Comparison of ENCODE assay signal across 13 cellular contexts in genomic region chr9:37374892-37375291, GRCh38. TPM values are rescaled to one million over a fixed set of nuclear protein-coding genes. Genes with fewer than 3 reads are reported as not detected.
DNase-seq lines count a peak whose midpoint lies in the region; ATAC-seq and TF ChIP-seq lines count a peak whose summit lies in the region.
"Had no signal": no experiment of that assay in that cellular context is flagged by ENCODE, and none has a peak within 500 bp of the region (broad histone marks: within the 10 kb centered on the region; RNA-seq: fewer than 3 reads in every experiment).

No MANE protein-coding gene starts in this region.

- H3K79me1 ChIP-seq in trophoblast cell (ENCODE audit: low read length) (no peaks in the 10 kb centered on the region), H9 (ENCODE audit: insufficient read depth, low read depth, low read length, poor library complexity, severe bottlenecking) (no peaks in the 10 kb centered on the region)

- no peak overlapping the region for H3T11ph ChIP-seq in H9 (ENCODE audit: low read length)

- H2BK120ac ChIP-seq in trophoblast cell (ENCODE audit: insufficient read depth, low read length, poor library complexity) (no peak overlapping the region), H9 (ENCODE audit: low read depth, low read length, poor library complexity, severe bottlenecking) (no peak overlapping the region)

- no peak overlapping the region for H4K12ac ChIP-seq in trophoblast cell (ENCODE audit: low read depth, low read length)

- H3K14ac ChIP-seq in trophoblast cell (ENCODE audit: low read length) (no peak overlapping the region), H9 (ENCODE audit: insufficient read depth, low read length) (no peak overlapping the region)

- H3K23ac ChIP-seq in trophoblast cell (ENCODE audit: low read length) (no peak overlapping the region), H9 (ENCODE audit: insufficient read length, low read depth, low read length) (no peak overlapping the region)

- H3K18ac ChIP-seq in trophoblast cell (ENCODE audit: low read length), result no peak overlapping the region
- H3K18ac ChIP-seq in H9 (ENCODE audit: insufficient read length, low read depth, low read length), result no peak overlapping the region

- H2BK5ac ChIP-seq in trophoblast cell (ENCODE audit: low read depth, low read length, poor library complexity) (no peak overlapping the region), H9 (ENCODE audit: insufficient read length, low read length) (no peak overlapping the region)

- H3K79me2 ChIP-seq in trophoblast cell (ENCODE audit: control insufficient read depth, insufficient read depth, low read length, poor library complexity) (no peaks in the 10 kb centered on the region), H9 (ENCODE audit: insufficient read depth, low read length) (no peaks in the 10 kb centered on the region)
- H3K79me2 ChIP-seq: parathyroid adenoma had no signal

- no peak overlapping the region for H3K56ac ChIP-seq in H9 (ENCODE audit: insufficient read length, low read depth, low read length)

- H2AFZ ChIP-seq in trophoblast cell (ENCODE audit: insufficient read depth, low read length, poor library complexity) (no peak overlapping the region), H9 (ENCODE audit: low read length) (no peak overlapping the region)
- H2AFZ ChIP-seq: parathyroid adenoma had no signal

- H3K36me3 Mint-ChIP-seq in H9 (ENCODE audit: insufficient read depth in 1 of 3, low read depth in 3 of 3), result no peaks in the 10 kb centered on the region; a peak in 1 of 7 replicates

- DNase-seq in NCI-H1048 (lab: John Stamatoyannopoulos, UW) (no peak), trophoblast cell (no peak), H9 (no peak), pons (ENCODE audit: low spot score) (no peak)
- DNase-seq: activated gamma-delta T cell treated with Interleukin-2 at 50 U/mL for 16 hours, colonic mucosa, SJCRH30 had no signal

- no peak overlapping the region for H2BK20ac ChIP-seq in H9 (ENCODE audit: low read depth, low read length, poor library complexity, severe bottlenecking)

- H3K4me1 ChIP-seq in trophoblast cell (ENCODE audit: control insufficient read depth in 1 of 2, insufficient read depth in 2 of 2, low read length in 2 of 2) (peaks cover 0 to 4% of the 10 kb centered on the region in 2 experiments), H9 (ENCODE audit: insufficient read depth, low read length) (no peaks in the 10 kb centered on the region; the same call in 1 of the 2 replicates)
- H3K4me1 ChIP-seq: colonic mucosa, parathyroid adenoma, SJCRH30, vagina had no signal

- no peak overlapping the region for H4K91ac ChIP-seq in trophoblast cell (ENCODE audit: low read depth, low read length)
- no peak overlapping the region for H4K91ac ChIP-seq in H9 (ENCODE audit: insufficient read length, low read depth, low read length)

- no peaks in the 10 kb centered on the region; a peak in 1 of 5 replicates for H3K9me3 Mint-ChIP-seq in H9

- H3K4me1 Mint-ChIP-seq in H9, result peaks cover 6 to 11% of the 10 kb centered on the region in 2 experiments

- H4K5ac ChIP-seq in H9 (ENCODE audit: insufficient read length, low read depth, low read length), result no peak overlapping the region

- no peak overlapping the region for H4K8ac ChIP-seq in trophoblast cell (ENCODE audit: low read depth, low read length)
- no peak overlapping the region for H4K8ac ChIP-seq in H9 (replicated peaks; ENCODE audit: insufficient read length, low read depth, low read length)

- H3K4me2 ChIP-seq in trophoblast cell (ENCODE audit: low read length) (no peak overlapping the region), H9 (ENCODE audit: insufficient read depth, insufficient read length, low read length) (no peak overlapping the region)

- no peak overlapping the region for H2BK15ac ChIP-seq in H9 (ENCODE audit: low read depth, low read length)

- H3K4ac ChIP-seq in trophoblast cell (ENCODE audit: low read depth, low read length) (no peak overlapping the region), H9 (ENCODE audit: low read depth, low read length) (no peak overlapping the region)

- H3K27me3 Mint-ChIP-seq in H9 (ENCODE audit: low read depth), result peaks cover 2% of the 10 kb centered on the region

- no peaks in the 10 kb centered on the region for H3K27me3 ChIP-seq in trophoblast cell (ENCODE audit: insufficient read depth, low read length)
- H3K27me3 ChIP-seq in H9 (ENCODE audit: insufficient read depth, low read length), result no peaks in the 10 kb centered on the region
- H3K27me3 ChIP-seq: colonic mucosa, SJCRH30, vagina had no signal

- no peak overlapping the region for H3K4me3 ChIP-seq in trophoblast cell (ENCODE audit: low read depth, low read length)
- H3K4me3 ChIP-seq: colonic mucosa, SJCRH30, vagina had no signal

- H2AK5ac ChIP-seq in trophoblast cell (ENCODE audit: low read length) (no peak overlapping the region), H9 (ENCODE audit: insufficient read length, low read length) (no peak overlapping the region)

- no peak overlapping the region for H3K27ac Mint-ChIP-seq in H9

- no peak for TF ChIP-seq CTCF in H9 (conservative IDR thresholded peaks at IDR 0.05)

- no peak overlapping the region for H3K27ac ChIP-seq in trophoblast cell (ENCODE audit: low read depth, low read length)
- H3K27ac ChIP-seq in H9 (ENCODE audit: insufficient read length, low read depth, low read length), result no peak overlapping the region
- H3K27ac ChIP-seq: colonic mucosa, parathyroid adenoma, SJCRH30, vagina had no signal

- H2BK12ac ChIP-seq in trophoblast cell (ENCODE audit: low read length) (no peak overlapping the region), H9 (ENCODE audit: insufficient read length, low read depth, low read length) (no peak overlapping the region)

- no CpG with 5 or more reads among the region's 6 CpGs for WGBS in trophoblast cell (ENCODE audit: extremely low coverage, insufficient coverage, insufficient read length)
- WGBS in H9 (ENCODE audit: extremely low coverage, insufficient read length, low lambda C conversion rate), result no CpG with 5 or more reads among the region's 6 CpGs

- H3K9ac ChIP-seq in trophoblast cell (ENCODE audit: low read length), result no peak overlapping the region
- no peak overlapping the region for H3K9ac ChIP-seq in H9 (ENCODE audit: extremely low read depth, insufficient read length, low read length)
- H3K9ac ChIP-seq: parathyroid adenoma had no signal

- no peak overlapping the region for H3K4me3 Mint-ChIP-seq in H9

- H4K20me1 ChIP-seq in H9 (ENCODE audit: control insufficient read depth, insufficient read depth, insufficient read length), result no peaks in the 10 kb centered on the region

- ATAC-seq in GM18511 (IDR thresholded peaks at IDR 0.05; ENCODE audit: unreplicated experiment), result peak; percentile 45
- ATAC-seq in GM21381 (IDR thresholded peaks at IDR 0.05; ENCODE audit: unreplicated experiment), result peak; percentile 21
- peak; percentile 42 for ATAC-seq in HG03139 (IDR thresholded peaks at IDR 0.05; ENCODE audit: unreplicated experiment)
- peak; percentile 28 for ATAC-seq in esophagus mucosa

- no peaks in the 10 kb centered on the region for H3K36me3 ChIP-seq in trophoblast cell (ENCODE audit: control insufficient read depth in 1 of 2, insufficient read depth in 2 of 2, low read length in 2 of 2)
- H3K36me3 ChIP-seq: colonic mucosa, SJCRH30, vagina had no signal

- H3K9me3 ChIP-seq in trophoblast cell (ENCODE audit: insufficient read depth, low read depth, low read length) (no peaks in the 10 kb centered on the region), H9 (ENCODE audit: control insufficient read depth, low read depth, low read length) (no peaks in the 10 kb centered on the region)
- H3K9me3 ChIP-seq: colonic mucosa, SJCRH30, vagina had no signal

- H3K23me2 ChIP-seq in H9 (ENCODE audit: insufficient read length, low read depth, low read length, poor library complexity, severe bottlenecking), result no peaks in the 10 kb centered on the region

RNA-seq across cellular contexts. Expression of gene GRHPR, which starts 47.6 kb away (rescaled TPM):
- total RNA-seq in esophagus mucosa, result 57.5 TPM
- 70.1 and 73.9 TPM in 2 replicates for polyA plus RNA-seq in trophoblast cell (2013)
- total RNA-seq in H9 (2021), result 97.2 and 97.9 TPM in 2 replicates
